Comparison of ENCODE assay signal across 8 cellular contexts in genomic region chr17:57783338-57783742, GRCh38. TPM values are rescaled to one million over a fixed set of nuclear protein-coding genes. Genes with fewer than 3 reads are reported as not detected.
DNase-seq lines count a peak whose midpoint lies in the region; ATAC-seq and TF ChIP-seq lines count a peak whose summit lies in the region.

No MANE protein-coding gene starts in this region.

- no peaks in the 10 kb centered on the region for H3K9me3 ChIP-seq in tibial nerve

- H3K27me3 Mint-ChIP-seq in osteocyte (ENCODE audit: unreplicated experiment) = peaks cover 37% of the 10 kb centered on the region

- peaks cover 0 to 34% of the 10 kb centered on the region in 2 donors for H3K27me3 ChIP-seq in tibial nerve

- 7 to 11% methylated on average over 17 to 25 of the region's 25 CpGs for WGBS in tibial nerve, 2 donors

- no peak overlapping the region for H3K4me3 Mint-ChIP-seq in osteocyte (ENCODE audit: unreplicated experiment)

- TF ChIP-seq POLR2A in tibial nerve (IDR thresholded peaks at IDR 0.05) = no peak

- H3K4me3 ChIP-seq in tibial nerve = peak overlapping the region in 2 of 4 donors; percentile 1 to 4

- no peak for ATAC-seq in HG03159 (IDR thresholded peaks at IDR 0.05; ENCODE audit: unreplicated experiment)

- TF ChIP-seq CTCF in osteocyte (IDR thresholded peaks at IDR 0.05) (peak; percentile 85), tibial nerve (IDR thresholded peaks at IDR 0.05) (peak; percentile 52 to 67 (median 59))

- no peak overlapping the region for H3K27ac Mint-ChIP-seq in osteocyte (ENCODE audit: unreplicated experiment)

- peak; percentile 100 for DNase-seq in D341Med (ENCODE audit: low spot score)
- peak; percentile 69 for DNase-seq in Kasumi-1 (lab: John Stamatoyannopoulos, UW)
- peak; percentile 79 for DNase-seq in RPMI8226
- peak; percentile 57 for DNase-seq in activated T-helper 1 cell treated with anti-CD3 and anti-CD28 coated beads, Interleukin-2, amount 50 U/mL, for 16 hours (ENCODE audit: low read depth in 1 of 2, low spot score in 1 of 2)
- DNase-seq in foreskin melanocyte = peak; percentile 32
- DNase-seq in osteocyte (ENCODE audit: extremely low spot score, unreplicated experiment) = peak; percentile 92
- DNase-seq in tibial nerve (ENCODE audit: low spot score in 2 of 2) = peak; percentile 19 to 43

- H3K4me1 Mint-ChIP-seq in osteocyte (ENCODE audit: unreplicated experiment) = peaks cover 4% of the 10 kb centered on the region

- peaks cover 0 to 21% (median 6%) of the 10 kb centered on the region in 4 donors for H3K4me1 ChIP-seq in tibial nerve

- TF ChIP-seq EP300 in tibial nerve (IDR thresholded peaks at IDR 0.05) = no peak

- no peaks in the 10 kb centered on the region for H3K36me3 Mint-ChIP-seq in osteocyte (ENCODE audit: unreplicated experiment)

- no peaks in the 10 kb centered on the region for H3K9me3 Mint-ChIP-seq in osteocyte (ENCODE audit: unreplicated experiment)

- no peaks in the 10 kb centered on the region for H3K36me3 ChIP-seq in tibial nerve

- no peak overlapping the region for H3K27ac ChIP-seq in tibial nerve

RNA-seq across cellular contexts. Expression of gene CCDC182, which starts 38.2 kb away (rescaled TPM):
- total RNA-seq in osteocyte (not detected in 2 replicates), tibial nerve (not detected)

Comparison
In these comparisons a context has a peak if more than half of its experiments do, and no peak if none do; other contexts are left out.
1. DNase-seq: peak in every context shown above with its lines; median percentile 100 in D341Med; 92 in osteocyte; 79 in RPMI8226; 69 in Kasumi-1; 57 in activated T-helper 1 cell treated with anti-CD3 and anti-CD28 coated beads, Interleukin-2, amount 50 U/mL, for 16 hours; 32 in foreskin melanocyte; 31 in tibial nerve.